Comparison of ENCODE assay signal across 8 cellular contexts in genomic region chr16:90020838-90021382, GRCh38. TPM values are rescaled to one million over a fixed set of nuclear protein-coding genes. Genes with fewer than 3 reads are reported as not detected.
DNase-seq lines count a peak whose midpoint lies in the region; ATAC-seq and TF ChIP-seq lines count a peak whose summit lies in the region.
"Had no signal": no experiment of that assay in that cellular context is flagged by ENCODE, and none has a peak within 500 bp of the region (broad histone marks: within the 10 kb centered on the region; RNA-seq: fewer than 3 reads in every experiment).

No MANE protein-coding gene starts in this region.

- H3K27me3 ChIP-seq in neutrophil (peaks cover 50% of the 10 kb centered on the region), tibial nerve (no peaks in the 10 kb centered on the region)

- TF ChIP-seq EP300 in tibial nerve (IDR thresholded peaks at IDR 0.05) = no peak

- H3K4me3 ChIP-seq in neutrophil (ENCODE audit: low read depth in 1 of 2, low read length in 1 of 2) (no peak overlapping the region), tibial nerve (no peak overlapping the region), mucosa of descending colon (no peak overlapping the region)

- WGBS in tibial nerve, 2 donors = 61 to 67% methylated on average over 2 of the region's 2 CpGs

- H3K4me1 ChIP-seq in neutrophil (ENCODE audit: control insufficient read depth in 1 of 2, insufficient read depth in 1 of 2, low read depth in 1 of 2, low read length in 1 of 2) (peaks cover 32 to 44% of the 10 kb centered on the region in 2 experiments), tibial nerve (peaks cover 0 to 49% (median 16%) of the 10 kb centered on the region in 4 donors), mucosa of descending colon (ENCODE audit: low read depth) (peaks cover 4% of the 10 kb centered on the region)

- DNase-seq in EL (peak; percentile 62), NCI-H1092 treated with DMSO at 0.1 percent for 48 hours (lab: John Stamatoyannopoulos, UW) (peak; percentile 63), dermis blood vessel endothelial cell (peak; percentile 36), tibial nerve (ENCODE audit: low spot score in 2 of 2) (no peak), mucosa of descending colon (no peak)
- DNase-seq: activated B cell treated with CpG ODN at 0.5 μM for 24 hours had no signal

- intact Hi-C loops in mucosa of descending colon (cut with DNase I, micrococcal nuclease) = no loop called here

- H3K36me3 ChIP-seq in neutrophil (no peaks in the 10 kb centered on the region), tibial nerve (peaks cover 0 to 1% (median 0%) of the 10 kb centered on the region in 3 donors), mucosa of descending colon (ENCODE audit: low read depth) (no peaks in the 10 kb centered on the region)

- H3K9me3 ChIP-seq in neutrophil = no peaks in the 10 kb centered on the region
- no peaks in the 10 kb centered on the region for H3K9me3 ChIP-seq in tibial nerve
- H3K9me3 ChIP-seq in mucosa of descending colon = no peaks in the 10 kb centered on the region

- peak overlapping the region; percentile 25 for H3K27ac ChIP-seq in neutrophil
- H3K27ac ChIP-seq in tibial nerve = peak overlapping the region in 2 of 4 donors; percentile 5 to 37

- ATAC-seq in mucosa of descending colon = no peak
- ATAC-seq in HG02678 (IDR thresholded peaks at IDR 0.05; ENCODE audit: unreplicated experiment) = no peak

- TF ChIP-seq POLR2A in tibial nerve (IDR thresholded peaks at IDR 0.05) = no peak

- TF ChIP-seq CTCF in neutrophil (IDR thresholded peaks at IDR 0.05) = no peak
- no peak for TF ChIP-seq CTCF in tibial nerve (IDR thresholded peaks at IDR 0.05)
- no peak for TF ChIP-seq CTCF in mucosa of descending colon (IDR thresholded peaks at IDR 0.05)

RNA-seq across cellular contexts. Expression of gene DBNDD1, which starts 1.7 kb away (rescaled TPM):
- total RNA-seq in dermis blood vessel endothelial cell (10.4 and 29.8 TPM in 2 replicates), tibial nerve (1 to 10 TPM in 3 of 4 donors, under 1 TPM in 1; 0.42 to 2.6 (median 1.3) TPM), mucosa of descending colon (1 to 10 TPM; 1.7 to 3.0 (median 2.0) TPM)

RNA-seq across cellular contexts. Expression of gene PRDM7, which starts 56.2 kb away (rescaled TPM):
- total RNA-seq in dermis blood vessel endothelial cell (not detected in 2 replicates), tibial nerve (not detected), mucosa of descending colon (not detected)
- total RNA-seq: activated B cell treated with CpG ODN at 0.5 μM for 24 hours had no signal

Comparison
In these comparisons a context has a peak if more than half of its experiments do, and no peak if none do; other contexts are left out.
1. DNase-seq: peak in EL (single experiment), NCI-H1092 treated with DMSO at 0.1 percent for 48 hours (single experiment) and dermis blood vessel endothelial cell (single experiment); none in tibial nerve (0 of 2) and mucosa of descending colon (0 of 3).